8 cellular contexts compared by ENCODE assay signal in genomic region chr15:99442268-99442897, GRCh38.
DNase-seq lines count a peak whose midpoint lies in the region; ATAC-seq and TF ChIP-seq lines count a peak whose summit lies in the region.

No MANE protein-coding gene starts in this region.

- no peak overlapping the region for H3K4me3 ChIP-seq in skin epidermis

- no peak overlapping the region for H3K4me3 Mint-ChIP-seq in activated CD8-positive, alpha-beta T cell treated with anti-CD3 and anti-CD28 coated beads, Interleukin-2, amount 10 ng/mL, durations not matched to agents 7 days and 5 days

- peak; percentile 89 for DNase-seq in HCEC 1CT
- DNase-seq in activated CD8-positive, alpha-beta T cell treated with anti-CD3 and anti-CD28 coated beads, Interleukin-2, amount 10 ng/mL, durations not matched to agents 7 days and 5 days: peak; percentile 21
- DNase-seq in cardiac septum (ENCODE audit: low spot score): peak; percentile 90
- no peak for DNase-seq in NCI-H1048 (lab: John Stamatoyannopoulos, UW)
- no peak for DNase-seq in occipital lobe (lab: John Stamatoyannopoulos, UW)
- no peak for DNase-seq in GM10248 (ENCODE audit: extremely low spot score)
- no peak for DNase-seq in SHP77 treated with DMSO at 0.1 percent for 48 hours (lab: John Stamatoyannopoulos, UW)

- peaks cover 21% of the 10 kb centered on the region for H3K4me1 Mint-ChIP-seq in activated CD8-positive, alpha-beta T cell treated with anti-CD3 and anti-CD28 coated beads, Interleukin-2, amount 10 ng/mL, durations not matched to agents 7 days and 5 days (ENCODE audit: low read depth)

- H3K9me3 Mint-ChIP-seq in activated CD8-positive, alpha-beta T cell treated with anti-CD3 and anti-CD28 coated beads, Interleukin-2, amount 10 ng/mL, durations not matched to agents 7 days and 5 days (ENCODE audit: insufficient read depth): no peaks in the 10 kb centered on the region

- TF ChIP-seq CTCF in GM10248 (IDR thresholded peaks at IDR 0.05; ENCODE audit: control extremely low read depth, extremely low read depth, low read depth, missing control alignments): no peak

- H3K36me3 Mint-ChIP-seq in activated CD8-positive, alpha-beta T cell treated with anti-CD3 and anti-CD28 coated beads, Interleukin-2, amount 10 ng/mL, durations not matched to agents 7 days and 5 days (ENCODE audit: low read depth): no peaks in the 10 kb centered on the region

- CTCF ChIA-PET in activated CD8-positive, alpha-beta T cell treated with anti-CD3 and anti-CD28 coated beads, Interleukin-2, amount 10 ng/mL, durations not matched to agents 7 days and 5 days (lab: Charles Lee): interaction anchor here (1.9 kb wide), 1 partner anchor 262 kb away, joined by 7 read pairs; no protein-coding TSS in a partner anchor
- CTCF ChIA-PET in GM10248 (lab: Yijun Ruan, JAX): interaction anchor here (1.1 kb wide), 1 partner anchor 10 kb away, joined by 3 read pairs; no protein-coding TSS in a partner anchor

- peak overlapping the region in 19 of 21 experiments; percentile 30 to 87 (median 66) for H3K27ac ChIP-seq in skin epidermis

- peak; percentile 21 for ATAC-seq in activated CD8-positive, alpha-beta T cell treated with anti-CD3 and anti-CD28 coated beads, Interleukin-2, amount 10 ng/mL, durations not matched to agents 7 days and 5 days

- intact Hi-C loops in cardiac septum (cut with DNase I): loop anchor here (1.0 kb wide), 1 partner anchor 11 kb away; no protein-coding TSS in a partner anchor

- H3K27me3 Mint-ChIP-seq in activated CD8-positive, alpha-beta T cell treated with anti-CD3 and anti-CD28 coated beads, Interleukin-2, amount 10 ng/mL, durations not matched to agents 7 days and 5 days (ENCODE audit: low read depth): peaks cover 6% of the 10 kb centered on the region

- H3K27ac Mint-ChIP-seq in activated CD8-positive, alpha-beta T cell treated with anti-CD3 and anti-CD28 coated beads, Interleukin-2, amount 10 ng/mL, durations not matched to agents 7 days and 5 days: no peak overlapping the region

- POLR2A ChIA-PET in activated CD8-positive, alpha-beta T cell treated with anti-CD3 and anti-CD28 coated beads, Interleukin-2, amount 10 ng/mL, durations not matched to agents 7 days and 5 days (lab: Charles Lee): interaction anchor here (1.2 kb wide), 1 partner anchor 11 kb away, joined by 3 read pairs; no protein-coding TSS in a partner anchor
- POLR2A ChIA-PET in GM10248 (lab: Yijun Ruan, JAX): no interaction called here

Comparison
In these comparisons a context has a peak if more than half of its experiments do, and no peak if none do; other contexts are left out.
1. DNase-seq: peak in HCEC 1CT (single experiment), activated CD8-positive, alpha-beta T cell treated with anti-CD3 and anti-CD28 coated beads, Interleukin-2, amount 10 ng/mL, durations not matched to agents 7 days and 5 days (single experiment) and cardiac septum (single experiment); none in NCI-H1048 (single experiment), occipital lobe (single experiment), GM10248 (single experiment) and SHP77 treated with DMSO at 0.1 percent for 48 hours (single experiment).